In the genomic region with DNA sequence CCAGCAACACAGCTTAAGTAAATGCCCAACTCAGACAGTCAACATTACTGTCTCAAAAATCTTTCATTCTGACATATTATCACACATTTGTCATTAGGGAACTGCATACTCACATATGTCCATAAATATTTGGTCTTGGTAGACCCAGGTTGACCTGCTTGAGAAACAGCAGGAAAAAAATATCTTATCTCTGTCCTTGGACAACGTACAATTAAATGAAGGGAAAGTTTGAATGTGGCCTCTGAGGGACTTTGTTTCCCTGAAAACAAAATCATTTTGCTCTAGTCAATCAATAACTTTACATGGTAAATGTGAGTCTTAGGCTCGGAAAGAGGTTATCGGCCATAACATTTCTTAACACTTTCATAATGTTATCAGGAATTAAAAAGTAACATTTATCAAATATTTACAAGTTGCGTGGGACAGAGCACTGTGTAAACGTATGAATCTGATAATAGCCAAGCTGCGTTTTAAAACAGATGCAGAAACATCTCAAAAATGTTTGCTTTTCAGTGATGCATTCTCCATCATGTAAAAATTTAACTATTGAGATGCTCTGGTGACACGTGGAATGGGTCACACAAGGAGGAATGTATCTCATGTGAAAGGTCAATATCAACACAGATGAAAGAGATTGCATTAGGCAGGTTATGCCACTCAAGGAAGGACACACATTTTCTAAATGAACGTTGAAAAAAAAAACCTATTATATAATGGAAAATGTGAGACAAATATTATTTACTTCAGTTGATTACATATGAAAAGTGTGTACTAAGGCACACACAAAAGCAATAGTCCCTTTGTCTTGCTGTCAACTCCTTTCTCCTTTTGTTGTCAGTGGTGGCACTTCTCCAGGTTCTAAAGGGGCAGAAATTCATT, we compare ENCODE assay signal across 1 cellular context.
TF ChIP-seq lines count a peak whose summit lies in the region.

No MANE protein-coding gene starts in this region.

TF ChIP-seq in HepG2, 621 proteins besides CTCF, POLR2A, EP300 and RAD21 (continued from another document and continues in another):
- TF ChIP-seq, protein P1, sequence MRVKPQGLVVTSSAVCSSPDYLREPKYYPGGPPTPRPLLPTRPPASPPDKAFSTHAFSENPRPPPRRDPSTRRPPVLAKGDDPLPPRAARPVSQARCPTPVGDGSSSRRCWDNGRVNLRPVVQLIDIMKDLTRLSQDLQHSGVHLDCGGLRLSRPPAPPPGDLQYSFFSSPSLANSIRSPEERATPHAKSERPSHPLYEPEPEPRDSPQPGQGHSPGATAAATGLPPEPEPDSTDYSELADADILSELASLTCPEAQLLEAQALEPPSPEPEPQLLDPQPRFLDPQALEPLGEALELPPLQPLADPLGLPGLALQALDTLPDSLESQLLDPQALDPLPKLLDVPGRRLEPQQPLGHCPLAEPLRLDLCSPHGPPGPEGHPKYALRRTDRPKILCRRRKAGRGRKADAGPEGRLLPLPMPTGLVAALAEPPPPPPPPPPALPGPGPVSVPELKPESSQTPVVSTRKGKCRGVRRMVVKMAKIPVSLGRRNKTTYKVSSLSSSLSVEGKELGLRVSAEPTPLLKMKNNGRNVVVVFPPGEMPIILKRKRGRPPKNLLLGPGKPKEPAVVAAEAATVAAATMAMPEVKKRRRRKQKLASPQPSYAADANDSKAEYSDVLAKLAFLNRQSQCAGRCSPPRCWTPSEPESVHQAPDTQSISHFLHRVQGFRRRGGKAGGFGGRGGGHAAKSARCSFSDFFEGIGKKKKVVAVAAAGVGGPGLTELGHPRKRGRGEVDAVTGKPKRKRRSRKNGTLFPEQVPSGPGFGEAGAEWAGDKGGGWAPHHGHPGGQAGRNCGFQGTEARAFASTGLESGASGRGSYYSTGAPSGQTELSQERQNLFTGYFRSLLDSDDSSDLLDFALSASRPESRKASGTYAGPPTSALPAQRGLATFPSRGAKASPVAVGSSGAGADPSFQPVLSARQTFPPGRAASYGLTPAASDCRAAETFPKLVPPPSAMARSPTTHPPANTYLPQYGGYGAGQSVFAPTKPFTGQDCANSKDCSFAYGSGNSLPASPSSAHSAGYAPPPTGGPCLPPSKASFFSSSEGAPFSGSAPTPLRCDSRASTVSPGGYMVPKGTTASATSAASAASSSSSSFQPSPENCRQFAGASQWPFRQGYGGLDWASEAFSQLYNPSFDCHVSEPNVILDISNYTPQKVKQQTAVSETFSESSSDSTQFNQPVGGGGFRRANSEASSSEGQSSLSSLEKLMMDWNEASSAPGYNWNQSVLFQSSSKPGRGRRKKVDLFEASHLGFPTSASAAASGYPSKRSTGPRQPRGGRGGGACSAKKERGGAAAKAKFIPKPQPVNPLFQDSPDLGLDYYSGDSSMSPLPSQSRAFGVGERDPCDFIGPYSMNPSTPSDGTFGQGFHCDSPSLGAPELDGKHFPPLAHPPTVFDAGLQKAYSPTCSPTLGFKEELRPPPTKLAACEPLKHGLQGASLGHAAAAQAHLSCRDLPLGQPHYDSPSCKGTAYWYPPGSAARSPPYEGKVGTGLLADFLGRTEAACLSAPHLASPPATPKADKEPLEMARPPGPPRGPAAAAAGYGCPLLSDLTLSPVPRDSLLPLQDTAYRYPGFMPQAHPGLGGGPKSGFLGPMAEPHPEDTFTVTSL (CRISPR knock-in tag; IDR thresholded peaks at IDR 0.05; ENCODE audit: borderline replicate concordance), result peak; percentile 86
- no peak for TF ChIP-seq FOXM1 (CRISPR knock-in tag; IDR thresholded peaks at IDR 0.05)
- TF ChIP-seq, protein P2, sequence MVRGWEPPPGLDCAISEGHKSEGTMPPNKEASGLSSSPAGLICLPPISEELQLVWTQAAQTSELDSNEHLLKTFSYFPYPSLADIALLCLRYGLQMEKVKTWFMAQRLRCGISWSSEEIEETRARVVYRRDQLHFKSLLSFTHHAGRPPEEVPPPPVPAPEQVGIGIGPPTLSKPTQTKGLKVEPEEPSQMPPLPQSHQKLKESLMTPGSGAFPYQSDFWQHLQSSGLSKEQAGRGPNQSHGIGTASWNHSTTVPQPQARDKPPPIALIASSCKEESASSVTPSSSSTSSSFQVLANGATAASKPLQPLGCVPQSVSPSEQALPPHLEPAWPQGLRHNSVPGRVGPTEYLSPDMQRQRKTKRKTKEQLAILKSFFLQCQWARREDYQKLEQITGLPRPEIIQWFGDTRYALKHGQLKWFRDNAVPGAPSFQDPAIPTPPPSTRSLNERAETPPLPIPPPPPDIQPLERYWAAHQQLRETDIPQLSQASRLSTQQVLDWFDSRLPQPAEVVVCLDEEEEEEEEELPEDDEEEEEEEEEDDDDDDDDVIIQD (CRISPR knock-in tag; IDR thresholded peaks at IDR 0.05; ENCODE audit: low read depth), result peak; percentile 48
- TF ChIP-seq ZNF12 (CRISPR knock-in tag; IDR thresholded peaks at IDR 0.05), result 0 out of 2 replicates have a peak, but pooled peaks have one; percentile 11
- 0 out of 2 replicates have a peak, but pooled peaks have one; percentile 50 for TF ChIP-seq ZNF589 (CRISPR knock-in tag; conservative IDR thresholded peaks at IDR 0.05)
- TF ChIP-seq, protein P3, sequence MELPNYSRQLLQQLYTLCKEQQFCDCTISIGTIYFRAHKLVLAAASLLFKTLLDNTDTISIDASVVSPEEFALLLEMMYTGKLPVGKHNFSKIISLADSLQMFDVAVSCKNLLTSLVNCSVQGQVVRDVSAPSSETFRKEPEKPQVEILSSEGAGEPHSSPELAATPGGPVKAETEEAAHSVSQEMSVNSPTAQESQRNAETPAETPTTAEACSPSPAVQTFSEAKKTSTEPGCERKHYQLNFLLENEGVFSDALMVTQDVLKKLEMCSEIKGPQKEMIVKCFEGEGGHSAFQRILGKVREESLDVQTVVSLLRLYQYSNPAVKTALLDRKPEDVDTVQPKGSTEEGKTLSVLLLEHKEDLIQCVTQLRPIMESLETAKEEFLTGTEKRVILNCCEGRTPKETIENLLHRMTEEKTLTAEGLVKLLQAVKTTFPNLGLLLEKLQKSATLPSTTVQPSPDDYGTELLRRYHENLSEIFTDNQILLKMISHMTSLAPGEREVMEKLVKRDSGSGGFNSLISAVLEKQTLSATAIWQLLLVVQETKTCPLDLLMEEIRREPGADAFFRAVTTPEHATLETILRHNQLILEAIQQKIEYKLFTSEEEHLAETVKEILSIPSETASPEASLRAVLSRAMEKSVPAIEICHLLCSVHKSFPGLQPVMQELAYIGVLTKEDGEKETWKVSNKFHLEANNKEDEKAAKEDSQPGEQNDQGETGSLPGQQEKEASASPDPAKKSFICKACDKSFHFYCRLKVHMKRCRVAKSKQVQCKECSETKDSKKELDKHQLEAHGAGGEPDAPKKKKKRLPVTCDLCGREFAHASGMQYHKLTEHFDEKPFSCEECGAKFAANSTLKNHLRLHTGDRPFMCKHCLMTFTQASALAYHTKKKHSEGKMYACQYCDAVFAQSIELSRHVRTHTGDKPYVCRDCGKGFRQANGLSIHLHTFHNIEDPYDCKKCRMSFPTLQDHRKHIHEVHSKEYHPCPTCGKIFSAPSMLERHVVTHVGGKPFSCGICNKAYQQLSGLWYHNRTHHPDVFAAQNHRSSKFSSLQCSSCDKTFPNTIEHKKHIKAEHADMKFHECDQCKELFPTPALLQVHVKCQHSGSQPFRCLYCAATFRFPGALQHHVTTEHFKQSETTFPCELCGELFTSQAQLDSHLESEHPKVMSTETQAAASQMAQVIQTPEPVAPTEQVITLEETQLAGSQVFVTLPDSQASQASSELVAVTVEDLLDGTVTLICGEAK (IDR thresholded peaks at IDR 0.05), result no peak
- TF ChIP-seq, protein P3 (CRISPR knock-in tag; IDR thresholded peaks at IDR 0.05), result no peak; the same call in 1 of the 2 replicates
- no peak for TF ChIP-seq PCBP1 (IDR thresholded peaks at IDR 0.05; ENCODE audit: borderline replicate concordance, low read depth, low read length)
- TF ChIP-seq, protein P4, sequence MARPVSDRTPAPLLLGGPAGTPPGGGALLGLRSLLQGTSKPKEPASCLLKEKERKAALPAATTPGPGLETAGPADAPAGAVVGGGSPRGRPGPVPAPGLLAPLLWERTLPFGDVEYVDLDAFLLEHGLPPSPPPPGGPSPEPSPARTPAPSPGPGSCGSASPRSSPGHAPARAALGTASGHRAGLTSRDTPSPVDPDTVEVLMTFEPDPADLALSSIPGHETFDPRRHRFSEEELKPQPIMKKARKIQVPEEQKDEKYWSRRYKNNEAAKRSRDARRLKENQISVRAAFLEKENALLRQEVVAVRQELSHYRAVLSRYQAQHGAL (CRISPR knock-in tag; IDR thresholded peaks at IDR 0.05; ENCODE audit: not compliant biosample characterization), result no peak
- TF ChIP-seq, protein P5, sequence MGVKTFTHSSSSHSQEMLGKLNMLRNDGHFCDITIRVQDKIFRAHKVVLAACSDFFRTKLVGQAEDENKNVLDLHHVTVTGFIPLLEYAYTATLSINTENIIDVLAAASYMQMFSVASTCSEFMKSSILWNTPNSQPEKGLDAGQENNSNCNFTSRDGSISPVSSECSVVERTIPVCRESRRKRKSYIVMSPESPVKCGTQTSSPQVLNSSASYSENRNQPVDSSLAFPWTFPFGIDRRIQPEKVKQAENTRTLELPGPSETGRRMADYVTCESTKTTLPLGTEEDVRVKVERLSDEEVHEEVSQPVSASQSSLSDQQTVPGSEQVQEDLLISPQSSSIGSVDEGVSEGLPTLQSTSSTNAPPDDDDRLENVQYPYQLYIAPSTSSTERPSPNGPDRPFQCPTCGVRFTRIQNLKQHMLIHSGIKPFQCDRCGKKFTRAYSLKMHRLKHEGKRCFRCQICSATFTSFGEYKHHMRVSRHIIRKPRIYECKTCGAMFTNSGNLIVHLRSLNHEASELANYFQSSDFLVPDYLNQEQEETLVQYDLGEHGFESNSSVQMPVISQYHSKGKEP (CRISPR knock-in tag; IDR thresholded peaks at IDR 0.05), result no peak
- peak; percentile 86 for TF ChIP-seq ELF3 (CRISPR knock-in tag; IDR thresholded peaks at IDR 0.05)
- TF ChIP-seq, protein P6, sequence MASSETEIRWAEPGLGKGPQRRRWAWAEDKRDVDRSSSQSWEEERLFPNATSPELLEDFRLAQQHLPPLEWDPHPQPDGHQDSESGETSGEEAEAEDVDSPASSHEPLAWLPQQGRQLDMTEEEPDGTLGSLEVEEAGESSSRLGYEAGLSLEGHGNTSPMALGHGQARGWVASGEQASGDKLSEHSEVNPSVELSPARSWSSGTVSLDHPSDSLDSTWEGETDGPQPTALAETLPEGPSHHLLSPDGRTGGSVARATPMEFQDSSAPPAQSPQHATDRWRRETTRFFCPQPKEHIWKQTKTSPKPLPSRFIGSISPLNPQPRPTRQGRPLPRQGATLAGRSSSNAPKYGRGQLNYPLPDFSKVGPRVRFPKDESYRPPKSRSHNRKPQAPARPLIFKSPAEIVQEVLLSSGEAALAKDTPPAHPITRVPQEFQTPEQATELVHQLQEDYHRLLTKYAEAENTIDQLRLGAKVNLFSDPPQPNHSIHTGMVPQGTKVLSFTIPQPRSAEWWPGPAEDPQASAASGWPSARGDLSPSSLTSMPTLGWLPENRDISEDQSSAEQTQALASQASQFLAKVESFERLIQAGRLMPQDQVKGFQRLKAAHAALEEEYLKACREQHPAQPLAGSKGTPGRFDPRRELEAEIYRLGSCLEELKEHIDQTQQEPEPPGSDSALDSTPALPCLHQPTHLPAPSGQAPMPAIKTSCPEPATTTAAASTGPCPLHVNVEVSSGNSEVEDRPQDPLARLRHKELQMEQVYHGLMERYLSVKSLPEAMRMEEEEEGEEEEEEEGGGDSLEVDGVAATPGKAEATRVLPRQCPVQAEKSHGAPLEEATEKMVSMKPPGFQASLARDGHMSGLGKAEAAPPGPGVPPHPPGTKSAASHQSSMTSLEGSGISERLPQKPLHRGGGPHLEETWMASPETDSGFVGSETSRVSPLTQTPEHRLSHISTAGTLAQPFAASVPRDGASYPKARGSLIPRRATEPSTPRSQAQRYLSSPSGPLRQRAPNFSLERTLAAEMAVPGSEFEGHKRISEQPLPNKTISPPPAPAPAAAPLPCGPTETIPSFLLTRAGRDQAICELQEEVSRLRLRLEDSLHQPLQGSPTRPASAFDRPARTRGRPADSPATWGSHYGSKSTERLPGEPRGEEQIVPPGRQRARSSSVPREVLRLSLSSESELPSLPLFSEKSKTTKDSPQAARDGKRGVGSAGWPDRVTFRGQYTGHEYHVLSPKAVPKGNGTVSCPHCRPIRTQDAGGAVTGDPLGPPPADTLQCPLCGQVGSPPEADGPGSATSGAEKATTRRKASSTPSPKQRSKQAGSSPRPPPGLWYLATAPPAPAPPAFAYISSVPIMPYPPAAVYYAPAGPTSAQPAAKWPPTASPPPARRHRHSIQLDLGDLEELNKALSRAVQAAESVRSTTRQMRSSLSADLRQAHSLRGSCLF (CRISPR knock-in tag; IDR thresholded peaks at IDR 0.05; ENCODE audit: borderline replicate concordance), result no peak
- TF ChIP-seq ZNF274 (CRISPR knock-in tag; IDR thresholded peaks at IDR 0.05), result no peak
- TF ChIP-seq, protein P7, sequence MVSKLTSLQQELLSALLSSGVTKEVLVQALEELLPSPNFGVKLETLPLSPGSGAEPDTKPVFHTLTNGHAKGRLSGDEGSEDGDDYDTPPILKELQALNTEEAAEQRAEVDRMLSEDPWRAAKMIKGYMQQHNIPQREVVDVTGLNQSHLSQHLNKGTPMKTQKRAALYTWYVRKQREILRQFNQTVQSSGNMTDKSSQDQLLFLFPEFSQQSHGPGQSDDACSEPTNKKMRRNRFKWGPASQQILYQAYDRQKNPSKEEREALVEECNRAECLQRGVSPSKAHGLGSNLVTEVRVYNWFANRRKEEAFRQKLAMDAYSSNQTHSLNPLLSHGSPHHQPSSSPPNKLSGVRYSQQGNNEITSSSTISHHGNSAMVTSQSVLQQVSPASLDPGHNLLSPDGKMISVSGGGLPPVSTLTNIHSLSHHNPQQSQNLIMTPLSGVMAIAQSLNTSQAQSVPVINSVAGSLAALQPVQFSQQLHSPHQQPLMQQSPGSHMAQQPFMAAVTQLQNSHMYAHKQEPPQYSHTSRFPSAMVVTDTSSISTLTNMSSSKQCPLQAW (CRISPR knock-in tag; IDR thresholded peaks at IDR 0.05), result peak; percentile 72; the same call in 1 of the 2 replicates
- TF ChIP-seq ZNF660 (CRISPR knock-in tag; IDR thresholded peaks at IDR 0.05; ENCODE audit: borderline replicate concordance, low read depth), result no peak
- TF ChIP-seq ZNF556 (CRISPR knock-in tag; IDR thresholded peaks at IDR 0.05; ENCODE audit: borderline replicate concordance), result no peak
- no peak for TF ChIP-seq ATRX (CRISPR knock-in tag; IDR thresholded peaks at IDR 0.05; ENCODE audit: borderline replicate concordance)
- no peak for TF ChIP-seq MTA1 (CRISPR knock-in tag; IDR thresholded peaks at IDR 0.05; ENCODE audit: borderline replicate concordance)
- TF ChIP-seq CENPT (CRISPR knock-in tag; IDR thresholded peaks at IDR 0.05; ENCODE audit: low read depth), result no peak
